ENCODE assay signal across 14 cellular contexts in genomic region chr14:95196826-95197497, GRCh38. TPM values are rescaled to one million over a fixed set of nuclear protein-coding genes. Genes with fewer than 3 reads are reported as not detected.
A peak's percentile ranks its signal among the peaks of the same experiment; 100 is the strongest.
DNase-seq lines count a peak whose midpoint lies in the region; ATAC-seq lines count a peak whose summit lies in the region.
"Had no signal": no experiment of that assay in that cellular context is flagged by ENCODE, and none has a peak within 500 bp of the region (broad histone marks: within the 10 kb centered on the region; RNA-seq: fewer than 3 reads in every experiment).

No MANE protein-coding gene starts in this region.

- no peak overlapping the region for H3K4me3 Mint-ChIP-seq in stimulated activated naive CD8-positive, alpha-beta T cell treated with anti-CD3 and anti-CD28 coated beads, Interleukin-15, Interleukin-2, amounts not matched to agents 100 ng/mL and 50 ng/mL, for 24 hours
- no peak overlapping the region for H3K4me3 Mint-ChIP-seq in activated T-helper 17 cell treated with anti-CD3 and anti-CD28 coated beads, Interleukin-2, amount 50 U/mL, for 72 hours
- H3K4me3 Mint-ChIP-seq: CD4-positive, CD25-positive, alpha-beta regulatory T cell had no signal

- no peak for DNase-seq in stimulated activated naive CD8-positive, alpha-beta T cell treated with anti-CD3 and anti-CD28 coated beads, Interleukin-15, Interleukin-2, amounts not matched to agents 100 U/mL and 50 U/mL, for 24 hours
- DNase-seq in islet precursor cell, result peak; percentile 12
- DNase-seq in activated gamma-delta T cell (lab: John Stamatoyannopoulos, UW), result no peak
- DNase-seq in cerebellum (ENCODE audit: low spot score), result no peak
- DNase-seq: GM23248, NCI-H2171, NCI-H446 treated with DMSO at 0.1 percent for 48 hours, Peyer's patch, Right ventricle myocardium superior had no signal

- H3K9me3 Mint-ChIP-seq in stimulated activated naive CD8-positive, alpha-beta T cell treated with anti-CD3 and anti-CD28 coated beads, Interleukin-15, Interleukin-2, amounts not matched to agents 100 ng/mL and 50 ng/mL, for 24 hours, result no peaks in the 10 kb centered on the region
- H3K9me3 Mint-ChIP-seq in activated T-helper 17 cell treated with anti-CD3 and anti-CD28 coated beads, Interleukin-2, amount 50 U/mL, for 72 hours, result no peaks in the 10 kb centered on the region
- H3K9me3 Mint-ChIP-seq: CD4-positive, CD25-positive, alpha-beta regulatory T cell had no signal

- no peak for ATAC-seq in stimulated activated naive CD8-positive, alpha-beta T cell treated with anti-CD3 and anti-CD28 coated beads, Interleukin-15, Interleukin-2, amounts not matched to agents 100 U/mL and 50 U/mL, for 24 hours
- no peak for ATAC-seq in activated T-helper 17 cell treated with anti-CD3 and anti-CD28 coated beads, Interleukin-2, amount 50 U/mL, for 72 hours (replicated peaks)
- no peak for ATAC-seq in HG02798 (IDR thresholded peaks at IDR 0.05; ENCODE audit: poor library complexity, unreplicated experiment)
- ATAC-seq in GM21381 (IDR thresholded peaks at IDR 0.05; ENCODE audit: unreplicated experiment), result no peak

- H3K36me3 Mint-ChIP-seq in stimulated activated naive CD8-positive, alpha-beta T cell treated with anti-CD3 and anti-CD28 coated beads, Interleukin-15, Interleukin-2, amounts not matched to agents 100 ng/mL and 50 ng/mL, for 24 hours (ENCODE audit: low read depth), result no peaks in the 10 kb centered on the region
- no peaks in the 10 kb centered on the region for H3K36me3 Mint-ChIP-seq in activated T-helper 17 cell treated with anti-CD3 and anti-CD28 coated beads, Interleukin-2, amount 50 U/mL, for 72 hours (ENCODE audit: low read depth)
- H3K36me3 Mint-ChIP-seq: CD4-positive, CD25-positive, alpha-beta regulatory T cell had no signal

- H3K27ac Mint-ChIP-seq in stimulated activated naive CD8-positive, alpha-beta T cell treated with anti-CD3 and anti-CD28 coated beads, Interleukin-15, Interleukin-2, amounts not matched to agents 100 ng/mL and 50 ng/mL, for 24 hours, result peak overlapping the region; percentile 6
- peak overlapping the region; percentile 2 for H3K27ac Mint-ChIP-seq in activated T-helper 17 cell treated with anti-CD3 and anti-CD28 coated beads, Interleukin-2, amount 50 U/mL, for 72 hours
- H3K27ac Mint-ChIP-seq: CD4-positive, CD25-positive, alpha-beta regulatory T cell had no signal

- peaks cover 3% of the 10 kb centered on the region for H3K4me1 Mint-ChIP-seq in stimulated activated naive CD8-positive, alpha-beta T cell treated with anti-CD3 and anti-CD28 coated beads, Interleukin-15, Interleukin-2, amounts not matched to agents 100 ng/mL and 50 ng/mL, for 24 hours (ENCODE audit: low read depth)
- peaks cover 6% of the 10 kb centered on the region for H3K4me1 Mint-ChIP-seq in activated T-helper 17 cell treated with anti-CD3 and anti-CD28 coated beads, Interleukin-2, amount 50 U/mL, for 72 hours
- H3K4me1 Mint-ChIP-seq: CD4-positive, CD25-positive, alpha-beta regulatory T cell had no signal

- no peaks in the 10 kb centered on the region for H3K27me3 Mint-ChIP-seq in stimulated activated naive CD8-positive, alpha-beta T cell treated with anti-CD3 and anti-CD28 coated beads, Interleukin-15, Interleukin-2, amounts not matched to agents 100 ng/mL and 50 ng/mL, for 24 hours
- no peaks in the 10 kb centered on the region for H3K27me3 Mint-ChIP-seq in activated T-helper 17 cell treated with anti-CD3 and anti-CD28 coated beads, Interleukin-2, amount 50 U/mL, for 72 hours

RNA-seq across cellular contexts. Expression of gene DICER1, which starts 39.6 kb away (rescaled TPM):
- 10 to 100 TPM; 46.5 to 48.1 TPM for total RNA-seq in activated T-helper 17 cell treated with anti-CD3 and anti-CD28 coated beads, Interleukin-2, amount 50 U/mL, for 72 hours
- total RNA-seq in cerebellum, result 112 TPM
